Comparison of ENCODE assay signal across 1 cellular context in genomic region chr1:247373721-247374141, GRCh38.
TF ChIP-seq lines count a peak whose summit lies in the region.

No MANE protein-coding gene starts in this region.

TF ChIP-seq in SK-N-SH, 30 proteins besides CTCF, POLR2A, EP300 and RAD21 (continued from another document):
- TF ChIP-seq USF1 (IDR thresholded peaks at IDR 0.05; ENCODE audit: borderline replicate concordance, low read depth) (no peak), PBX3 (IDR thresholded peaks at IDR 0.05) (no peak), USF2 (IDR thresholded peaks at IDR 0.05; ENCODE audit: borderline replicate concordance, low read depth, low read length) (no peak), CHD2 (IDR thresholded peaks at IDR 0.05; ENCODE audit: low read length, partially characterized antibody) (no peak), RCOR1 (IDR thresholded peaks at IDR 0.05; ENCODE audit: low read length) (no peak), TEAD4 (IDR thresholded peaks at IDR 0.05; ENCODE audit: borderline replicate concordance, insufficient read depth) (no peak)
TF ChIP-seq in SK-N-SH: peak in this region for 0.
